8 cellular contexts compared by ENCODE assay signal in genomic region chr15:94229591-94230365, GRCh38. TPM values are rescaled to one million over a fixed set of nuclear protein-coding genes. Genes with fewer than 3 reads are reported as not detected.
A peak's percentile ranks its signal among the peaks of the same experiment; 100 is the strongest.
DNase-seq lines count a peak whose midpoint lies in the region; ATAC-seq and TF ChIP-seq lines count a peak whose summit lies in the region.

No MANE protein-coding gene starts in this region.

- no peaks in the 10 kb centered on the region for H3K36me3 Mint-ChIP-seq in natural killer cell

- no peaks in the 10 kb centered on the region for H3K27me3 Mint-ChIP-seq in natural killer cell (ENCODE audit: low read depth in 2 of 2)

- no peak for TF ChIP-seq CTCF in natural killer cell (IDR thresholded peaks at IDR 0.05)

- in situ Hi-C loops in KBM-7 (cut with MboI; ENCODE audit: low pct_unique_long_range_greater_than_20kb, low sequenced_read_pairs), result no loop called here

- H3K4me3 Mint-ChIP-seq in natural killer cell, result peak overlapping the region; percentile 90

- peaks cover 65 to 67% of the 10 kb centered on the region in 2 donors for H3K4me1 Mint-ChIP-seq in natural killer cell

- no peaks in the 10 kb centered on the region for H3K9me3 Mint-ChIP-seq in natural killer cell

- peak overlapping the region; percentile 90 to 96 for H3K27ac Mint-ChIP-seq in natural killer cell

- DNase-seq in Daoy (ENCODE audit: low read depth) (peak; percentile 37), KBM-7 (peak; percentile 62), activated T-cell treated with anti-CD3 and anti-CD28 coated beads for 4 hours (peak; percentile 17), natural killer cell (peak; percentile 54), GOT3 (lab: John Stamatoyannopoulos, UW) (no peak), Right ventricle myocardium superior (no peak), NCI-H1092 (lab: John Stamatoyannopoulos, UW) (no peak)

- peak; percentile 70 for ATAC-seq in GM21526 (IDR thresholded peaks at IDR 0.05; ENCODE audit: low FRiP score, unreplicated experiment)
- ATAC-seq in natural killer cell, result peak; percentile 22 to 43 (median 39)
- ATAC-seq in Right ventricle myocardium superior (ENCODE audit: poor library complexity), result no peak

- intact Hi-C loops in natural killer cell (cut with micrococcal nuclease), result loop anchor here (2.0 to 5.0 kb wide), 5 partner anchors 33 to 1323 kb away; no protein-coding TSS in a partner anchor
- intact Hi-C loops in Right ventricle myocardium superior (cut with DNase I), result loop anchor here (10.0 kb wide), 2 partner anchors 55 to 655 kb away; no protein-coding TSS in a partner anchor

RNA-seq across cellular contexts. Expression of gene MCTP2, which starts 1.6 kb away (rescaled TPM):
- 3.7 TPM in 2 replicates for total RNA-seq in Daoy (2014; rRNA removed; shearing (Covaris generic))
- total RNA-seq in natural killer cell, result 100 to 1,000 TPM; 235 to 312 (median 261) TPM
- total RNA-seq in Right ventricle myocardium superior, result 1.2 TPM

Comparison
In these comparisons a context has a peak if more than half of its experiments do, and no peak if none do; other contexts are left out.
1. DNase-seq: peak in Daoy (single experiment), KBM-7 (single experiment), activated T-cell treated with anti-CD3 and anti-CD28 coated beads for 4 hours (single experiment) and natural killer cell (single experiment); none in GOT3 (single experiment), Right ventricle myocardium superior (single experiment) and NCI-H1092 (single experiment).
2. RNA of gene MCTP2, which starts 1.6 kb away (total RNA-seq): 235 to 312 TPM in natural killer cell; 3.7 TPM in Daoy and 1.2 TPM in Right ventricle myocardium superior (single experiment); every median in the first group is over 10 times any median in the second.